2 cellular contexts compared by ENCODE assay signal in genomic region chr2:217927601-217928323, GRCh38.
TF ChIP-seq lines count a peak whose summit lies in the region.

No MANE protein-coding gene starts in this region.

TF ChIP-seq in IMR-90, 13 proteins besides CTCF, POLR2A, EP300 and RAD21:
- TF ChIP-seq MAFK (IDR thresholded peaks at IDR 0.05; ENCODE audit: low read depth, low read length) (no peak), SMC3 (IDR thresholded peaks at IDR 0.05; ENCODE audit: low read depth, low read length) (no peak)
TF ChIP-seq in IMR-90: peak in this region for 0.

TF ChIP-seq in endothelial cell of umbilical vein, 7 proteins besides CTCF, POLR2A, EP300 and RAD21:
- TF ChIP-seq MAX (IDR thresholded peaks at IDR 0.05; ENCODE audit: insufficient read depth, insufficient read length) (no peak), GATA2 (IDR thresholded peaks at IDR 0.05; ENCODE audit: insufficient read depth, insufficient read length, low read depth, low read length) (no peak), FOS (IDR thresholded peaks at IDR 0.05; ENCODE audit: borderline replicate concordance, insufficient read depth, low read length) (no peak), POLR2AphosphoS5 (IDR thresholded peaks at IDR 0.05; ENCODE audit: insufficient read depth, low read depth, low read length) (no peak), JUN (IDR thresholded peaks at IDR 0.05; ENCODE audit: borderline replicate concordance, insufficient read depth, insufficient read length, low read depth) (no peak), EZH2 (IDR thresholded peaks at IDR 0.05; ENCODE audit: borderline replicate concordance, low read depth, low read length, severe bottlenecking) (no peak), MYC (IDR thresholded peaks at IDR 0.05; ENCODE audit: low read depth, low read length) (no peak)
